8 cellular contexts compared by ENCODE assay signal in genomic region chr2:8515390-8515761, GRCh38.
DNase-seq lines count a peak whose midpoint lies in the region; ATAC-seq and TF ChIP-seq lines count a peak whose summit lies in the region.

No MANE protein-coding gene starts in this region.

- H3K4me2 ChIP-seq in H9 (ENCODE audit: insufficient read depth, insufficient read length, low read length), result no peak overlapping the region

- H3K4me1 Mint-ChIP-seq in CD8-positive, alpha-beta memory T cell, result peaks cover 70 to 79% (median 70%) of the 10 kb centered on the region in 3 donors
- peaks cover 88% of the 10 kb centered on the region for H3K4me1 Mint-ChIP-seq in stimulated activated effector memory CD8-positive, alpha-beta T cell treated with anti-CD3 and anti-CD28 coated beads, Interleukin-12 subunit alpha, Interleukin-12 subunit beta, amount 100 ng/mL, for 72 hours
- no peaks in the 10 kb centered on the region for H3K4me1 Mint-ChIP-seq in H9

- H3K18ac ChIP-seq in H9 (ENCODE audit: insufficient read length, low read depth, low read length), result no peak overlapping the region

- WGBS in H9 (ENCODE audit: extremely low coverage, insufficient read length, low lambda C conversion rate), result no CpG with 5 or more reads among the region's 7 CpGs

- H3K4me1 ChIP-seq in CD8-positive, alpha-beta memory T cell (ENCODE audit: insufficient read depth, low read length), result peaks cover 66% of the 10 kb centered on the region
- H3K4me1 ChIP-seq in H9 (ENCODE audit: insufficient read depth, low read length), result no peaks in the 10 kb centered on the region

- no peak for TF ChIP-seq CTCF in H9 (conservative IDR thresholded peaks at IDR 0.05)

- no peak overlapping the region for H2AK5ac ChIP-seq in H9 (ENCODE audit: insufficient read length, low read length)

- no peak overlapping the region for H3K4ac ChIP-seq in H9 (ENCODE audit: low read depth, low read length)

- H3K9me3 ChIP-seq in CD8-positive, alpha-beta memory T cell (ENCODE audit: low read length), result peaks cover 8% of the 10 kb centered on the region
- no peaks in the 10 kb centered on the region for H3K9me3 ChIP-seq in H9 (ENCODE audit: control insufficient read depth, low read depth, low read length)

- H3K27me3 ChIP-seq in CD8-positive, alpha-beta memory T cell (ENCODE audit: insufficient read depth, low read length, poor library complexity, severe bottlenecking), result no peaks in the 10 kb centered on the region
- no peaks in the 10 kb centered on the region for H3K27me3 ChIP-seq in H9 (ENCODE audit: insufficient read depth, low read length)

- no peak overlapping the region for H4K5ac ChIP-seq in H9 (ENCODE audit: insufficient read length, low read depth, low read length)

- no peak overlapping the region for H2BK20ac ChIP-seq in H9 (ENCODE audit: low read depth, low read length, poor library complexity, severe bottlenecking)

- H2BK15ac ChIP-seq in H9 (ENCODE audit: low read depth, low read length), result no peak overlapping the region

- no peak overlapping the region for H4K91ac ChIP-seq in H9 (ENCODE audit: insufficient read length, low read depth, low read length)

- no peak overlapping the region for H4K8ac ChIP-seq in H9 (replicated peaks; ENCODE audit: insufficient read length, low read depth, low read length)

- no peak overlapping the region for H2AFZ ChIP-seq in H9 (ENCODE audit: low read length)

- H3K36me3 Mint-ChIP-seq in CD8-positive, alpha-beta memory T cell, result peaks cover 1 to 13% (median 5%) of the 10 kb centered on the region in 3 donors
- H3K36me3 Mint-ChIP-seq in stimulated activated effector memory CD8-positive, alpha-beta T cell treated with anti-CD3 and anti-CD28 coated beads, Interleukin-12 subunit alpha, Interleukin-12 subunit beta, amount 100 ng/mL, for 72 hours, result peaks cover 6% of the 10 kb centered on the region
- H3K36me3 Mint-ChIP-seq in H9 (ENCODE audit: insufficient read depth in 1 of 3, low read depth in 3 of 3), result peaks cover 0 to 20% (median 2%) of the 10 kb centered on the region in 3 experiments; a peak in 5 of 7 replicates

- no peaks in the 10 kb centered on the region for H4K20me1 ChIP-seq in H9 (ENCODE audit: control insufficient read depth, insufficient read depth, insufficient read length)

- POLR2A ChIA-PET in CD8-positive, alpha-beta memory T cell (lab: Charles Lee), result interaction anchor here (0.8 to 1.4 kb wide), 5 partner anchors 21 to 167 kb away, joined by 3 to 8 read pairs (median 3); partner anchors contain the start of gene ID2

- H2BK5ac ChIP-seq in H9 (ENCODE audit: insufficient read length, low read length), result no peak overlapping the region

- H3K9ac ChIP-seq in H9 (ENCODE audit: extremely low read depth, insufficient read length, low read length), result no peak overlapping the region

- no peak overlapping the region for H3K23ac ChIP-seq in H9 (ENCODE audit: insufficient read length, low read depth, low read length)

- H2BK120ac ChIP-seq in H9 (ENCODE audit: low read depth, low read length, poor library complexity, severe bottlenecking), result no peak overlapping the region

- peak overlapping the region; percentile 3 to 75 (median 54) for H3K4me3 Mint-ChIP-seq in CD8-positive, alpha-beta memory T cell
- H3K4me3 Mint-ChIP-seq in stimulated activated effector memory CD8-positive, alpha-beta T cell treated with anti-CD3 and anti-CD28 coated beads, Interleukin-12 subunit alpha, Interleukin-12 subunit beta, amount 100 ng/mL, for 72 hours, result peak overlapping the region; percentile 55
- H3K4me3 Mint-ChIP-seq in H9, result no peak overlapping the region

- H3K79me2 ChIP-seq in H9 (ENCODE audit: insufficient read depth, low read length), result no peaks in the 10 kb centered on the region

- no peak overlapping the region for H3K56ac ChIP-seq in H9 (ENCODE audit: insufficient read length, low read depth, low read length)

- peak; percentile 33 to 81 (median 68) for DNase-seq in CD8-positive, alpha-beta memory T cell
- DNase-seq in activated CD4-positive, alpha-beta T cell treated with anti-CD3 and anti-CD28 coated beads, Interleukin-2, amount 50 U/mL, for 4 hours, result peak; percentile 10 to 15
- DNase-seq in hippocampal formation (lab: John Stamatoyannopoulos, UW), result peak; percentile 9 to 19
- peak; percentile 37 to 78 for DNase-seq in stimulated activated effector memory CD8-positive, alpha-beta T cell treated with anti-CD3 and anti-CD28 coated beads, Interleukin-12 subunit alpha, Interleukin-12 subunit beta, amount 100 ng/mL, for 72 hours (ENCODE audit: low spot score in 2 of 2)
- no peak for DNase-seq in NCI-H226
- DNase-seq in H9, result no peak

- no peak overlapping the region for H3K27ac ChIP-seq in CD8-positive, alpha-beta memory T cell (ENCODE audit: low read depth, low read length)
- H3K27ac ChIP-seq in H9 (ENCODE audit: insufficient read length, low read depth, low read length), result no peak overlapping the region

- no peaks in the 10 kb centered on the region for H3K79me1 ChIP-seq in H9 (ENCODE audit: insufficient read depth, low read depth, low read length, poor library complexity, severe bottlenecking)

- peak overlapping the region; percentile 58 to 96 (median 90) for H3K27ac Mint-ChIP-seq in CD8-positive, alpha-beta memory T cell
- peak overlapping the region; percentile 80 for H3K27ac Mint-ChIP-seq in stimulated activated effector memory CD8-positive, alpha-beta T cell treated with anti-CD3 and anti-CD28 coated beads, Interleukin-12 subunit alpha, Interleukin-12 subunit beta, amount 100 ng/mL, for 72 hours
- peak overlapping the region in 1 of 3 experiments; percentile 30; a peak in 1 of 7 replicates for H3K27ac Mint-ChIP-seq in H9

- no peaks in the 10 kb centered on the region for H3K23me2 ChIP-seq in H9 (ENCODE audit: insufficient read length, low read depth, low read length, poor library complexity, severe bottlenecking)

- no peaks in the 10 kb centered on the region for H3K36me3 ChIP-seq in CD8-positive, alpha-beta memory T cell (ENCODE audit: insufficient read depth, low read length)

- no peak overlapping the region for H3K4me3 ChIP-seq in CD8-positive, alpha-beta memory T cell (ENCODE audit: low read length)

- H2BK12ac ChIP-seq in H9 (ENCODE audit: insufficient read length, low read depth, low read length), result no peak overlapping the region

- CTCF ChIA-PET in CD8-positive, alpha-beta memory T cell (lab: Charles Lee), result interaction anchor here (1.3 to 1.4 kb wide), 2 partner anchors 34 to 165 kb away, joined by 4 read pairs; no protein-coding TSS in a partner anchor

- ATAC-seq in GM19467 (IDR thresholded peaks at IDR 0.05; ENCODE audit: unreplicated experiment), result peak; percentile 49
- ATAC-seq in HG03571 (IDR thresholded peaks at IDR 0.05; ENCODE audit: unreplicated experiment), result peak; percentile 65
- peak; percentile 85 for ATAC-seq in stimulated activated effector memory CD8-positive, alpha-beta T cell treated with anti-CD3 and anti-CD28 coated beads, Interleukin-12 subunit alpha, Interleukin-12 subunit beta, amount 100 ng/mL, for 72 hours

- peaks cover 0 to 14% (median 5%) of the 10 kb centered on the region in 5 donors for H3K9me3 Mint-ChIP-seq in CD8-positive, alpha-beta memory T cell
- peaks cover 7% of the 10 kb centered on the region for H3K9me3 Mint-ChIP-seq in stimulated activated effector memory CD8-positive, alpha-beta T cell treated with anti-CD3 and anti-CD28 coated beads, Interleukin-12 subunit alpha, Interleukin-12 subunit beta, amount 100 ng/mL, for 72 hours
- peaks cover 20 to 26% of the 10 kb centered on the region in 2 experiments for H3K9me3 Mint-ChIP-seq in H9

- H3K27me3 Mint-ChIP-seq in CD8-positive, alpha-beta memory T cell, result no peaks in the 10 kb centered on the region
- peaks cover 9% of the 10 kb centered on the region for H3K27me3 Mint-ChIP-seq in H9 (ENCODE audit: low read depth)

- no peak overlapping the region for H3K14ac ChIP-seq in H9 (ENCODE audit: insufficient read depth, low read length)

- H3T11ph ChIP-seq in H9 (ENCODE audit: low read length), result no peak overlapping the region

Comparison
In these comparisons a context has a peak if more than half of its experiments do, and no peak if none do; other contexts are left out.
1. DNase-seq: peak in CD8-positive, alpha-beta memory T cell (5 of 5), activated CD4-positive, alpha-beta T cell treated with anti-CD3 and anti-CD28 coated beads, Interleukin-2, amount 50 U/mL, for 4 hours (2 of 2), hippocampal formation (2 of 2) and stimulated activated effector memory CD8-positive, alpha-beta T cell treated with anti-CD3 and anti-CD28 coated beads, Interleukin-12 subunit alpha, Interleukin-12 subunit beta, amount 100 ng/mL, for 72 hours (2 of 2); none in NCI-H226 (single experiment) and H9 (single experiment).
2. H3K4me3 Mint-ChIP-seq: peak in CD8-positive, alpha-beta memory T cell (7 of 7) and stimulated activated effector memory CD8-positive, alpha-beta T cell treated with anti-CD3 and anti-CD28 coated beads, Interleukin-12 subunit alpha, Interleukin-12 subunit beta, amount 100 ng/mL, for 72 hours (single experiment); none in H9 (0 of 2).
3. Peak in every context shown above with its lines, with median percentiles within 50 percentile points of each other: ATAC-seq.